Comparison of ENCODE assay signal across 23 cellular contexts in genomic region chr10:96242822-96243221, GRCh38. TPM values are rescaled to one million over a fixed set of nuclear protein-coding genes. Genes with fewer than 3 reads are reported as not detected.
DNase-seq lines count a peak whose midpoint lies in the region; ATAC-seq and TF ChIP-seq lines count a peak whose summit lies in the region.
"Had no signal": no experiment of that assay in that cellular context is flagged by ENCODE, and none has a peak within 500 bp of the region (broad histone marks: within the 10 kb centered on the region; RNA-seq: fewer than 3 reads in every experiment).

No MANE protein-coding gene starts in this region.

- no peak overlapping the region for H3K4me3 ChIP-seq in SU-DHL-6 (ENCODE audit: insufficient read depth, low read length, poor library complexity, severe bottlenecking)
- H3K4me3 ChIP-seq: MG63, SJCRH30 had no signal

- H3K27me3 Mint-ChIP-seq in stimulated activated naive CD8-positive, alpha-beta T cell treated with anti-CD3 and anti-CD28 coated beads, Interleukin-15, Interleukin-2, amounts not matched to agents 100 ng/mL and 50 ng/mL, for 24 hours, result no peaks in the 10 kb centered on the region
- H3K27me3 Mint-ChIP-seq in stimulated activated naive CD8-positive, alpha-beta T cell treated with anti-CD3 and anti-CD28 coated beads, Interleukin-15, amount 100 ng/mL, for 72 hours, result no peaks in the 10 kb centered on the region
- no peaks in the 10 kb centered on the region for H3K27me3 Mint-ChIP-seq in naive B cell

- H2AFZ ChIP-seq in SU-DHL-6 (ENCODE audit: low read depth, low read length, severe bottlenecking), result no peak overlapping the region

- no peak for TF ChIP-seq CTCF in SU-DHL-6 (IDR thresholded peaks at IDR 0.05; ENCODE audit: insufficient read depth, low read length, poor library complexity, severe bottlenecking)

- H3K9me2 ChIP-seq in SU-DHL-6 (replicated peaks; ENCODE audit: insufficient read depth, low read length), result no peaks in the 10 kb centered on the region

- no peaks in the 10 kb centered on the region for H4K20me1 ChIP-seq in SU-DHL-6 (ENCODE audit: low read depth, low read length)

- peaks cover 10% of the 10 kb centered on the region for H3K4me1 Mint-ChIP-seq in stimulated activated naive CD8-positive, alpha-beta T cell treated with anti-CD3 and anti-CD28 coated beads, Interleukin-15, Interleukin-2, amounts not matched to agents 100 ng/mL and 50 ng/mL, for 24 hours (ENCODE audit: low read depth)
- no peaks in the 10 kb centered on the region for H3K4me1 Mint-ChIP-seq in stimulated activated naive CD8-positive, alpha-beta T cell treated with anti-CD3 and anti-CD28 coated beads, Interleukin-15, amount 100 ng/mL, for 72 hours
- H3K4me1 Mint-ChIP-seq in naive B cell, result peaks cover 53 to 84% (median 61%) of the 10 kb centered on the region in 3 donors

- H3K27ac ChIP-seq in SU-DHL-6 (ENCODE audit: low read depth, low read length), result peak overlapping the region; percentile 90
- H3K27ac ChIP-seq: 22Rv1, HL-60, SJCRH30 had no signal

- H3K79me2 ChIP-seq in SU-DHL-6 (ENCODE audit: insufficient read depth, low read length), result peaks cover 66% of the 10 kb centered on the region

- DNase-seq in stimulated activated naive CD8-positive, alpha-beta T cell treated with anti-CD3 and anti-CD28 coated beads, Interleukin-15, amount 100 ng/mL, for 72 hours, result no peak
- no peak for DNase-seq in naive B cell
- no peak for DNase-seq in medulla oblongata (ENCODE audit: extremely low spot score)
- DNase-seq in occipital lobe (lab: John Stamatoyannopoulos, UW), result no peak
- DNase-seq: Caco-2; CD4-positive, alpha-beta T cell; DMS153; GF-D8; Kasumi-1; MG63; NCI-H1048; NCI-H1436; NCI-H1930; NCI-H345; NCI-H526; SJCRH30 had no signal

- H3K9me3 Mint-ChIP-seq in stimulated activated naive CD8-positive, alpha-beta T cell treated with anti-CD3 and anti-CD28 coated beads, Interleukin-15, Interleukin-2, amounts not matched to agents 100 ng/mL and 50 ng/mL, for 24 hours, result no peaks in the 10 kb centered on the region
- no peaks in the 10 kb centered on the region for H3K9me3 Mint-ChIP-seq in stimulated activated naive CD8-positive, alpha-beta T cell treated with anti-CD3 and anti-CD28 coated beads, Interleukin-15, amount 100 ng/mL, for 72 hours
- H3K9me3 Mint-ChIP-seq in naive B cell, result no peaks in the 10 kb centered on the region
- H3K9me3 Mint-ChIP-seq: CD4-positive, alpha-beta T cell had no signal

- H3K27me3 ChIP-seq in SU-DHL-6 (ENCODE audit: low read length), result no peaks in the 10 kb centered on the region
- H3K27me3 ChIP-seq: MG63, SJCRH30 had no signal

- peaks cover 26% of the 10 kb centered on the region for H3F3A ChIP-seq in SU-DHL-6 (ENCODE audit: insufficient read depth)

- H3K36me3 Mint-ChIP-seq in stimulated activated naive CD8-positive, alpha-beta T cell treated with anti-CD3 and anti-CD28 coated beads, Interleukin-15, Interleukin-2, amounts not matched to agents 100 ng/mL and 50 ng/mL, for 24 hours (ENCODE audit: low read depth), result no peaks in the 10 kb centered on the region
- H3K36me3 Mint-ChIP-seq in naive B cell, result peaks cover 39 to 50% of the 10 kb centered on the region in 2 donors

- H3K9ac ChIP-seq in SU-DHL-6 (ENCODE audit: low read length), result no peak overlapping the region

- H3K4me3 Mint-ChIP-seq in stimulated activated naive CD8-positive, alpha-beta T cell treated with anti-CD3 and anti-CD28 coated beads, Interleukin-15, Interleukin-2, amounts not matched to agents 100 ng/mL and 50 ng/mL, for 24 hours, result peak overlapping the region; percentile 6
- H3K4me3 Mint-ChIP-seq in stimulated activated naive CD8-positive, alpha-beta T cell treated with anti-CD3 and anti-CD28 coated beads, Interleukin-15, amount 100 ng/mL, for 72 hours, result no peak overlapping the region
- H3K4me3 Mint-ChIP-seq in naive B cell, result peak overlapping the region in 6 of 8 donors; percentile 41 to 73 (median 58)
- H3K4me3 Mint-ChIP-seq: CD4-positive, alpha-beta T cell had no signal

- no peak overlapping the region for H3K27ac Mint-ChIP-seq in stimulated activated naive CD8-positive, alpha-beta T cell treated with anti-CD3 and anti-CD28 coated beads, Interleukin-15, Interleukin-2, amounts not matched to agents 100 ng/mL and 50 ng/mL, for 24 hours
- no peak overlapping the region for H3K27ac Mint-ChIP-seq in stimulated activated naive CD8-positive, alpha-beta T cell treated with anti-CD3 and anti-CD28 coated beads, Interleukin-15, amount 100 ng/mL, for 72 hours
- H3K27ac Mint-ChIP-seq in naive B cell, result peak overlapping the region; percentile 80 to 97 (median 88)
- H3K27ac Mint-ChIP-seq: CD4-positive, alpha-beta T cell had no signal

- ATAC-seq in stimulated activated naive CD8-positive, alpha-beta T cell treated with anti-CD3 and anti-CD28 coated beads, Interleukin-15, amount 100 ng/mL, for 72 hours, result no peak
- no peak for ATAC-seq in naive B cell (ENCODE audit: low read depth in 2 of 2)
- ATAC-seq in HG03039 (IDR thresholded peaks at IDR 0.05; ENCODE audit: unreplicated experiment), result no peak
- ATAC-seq in HG03139 (IDR thresholded peaks at IDR 0.05; ENCODE audit: unreplicated experiment), result no peak

- H3K9me3 ChIP-seq in SU-DHL-6 (ENCODE audit: insufficient read depth, low read length), result no peaks in the 10 kb centered on the region
- H3K9me3 ChIP-seq: Caco-2, MG63, SJCRH30 had no signal

- peaks cover 44% of the 10 kb centered on the region for H3K36me3 ChIP-seq in SU-DHL-6 (ENCODE audit: low read length)
- H3K36me3 ChIP-seq: MG63, SJCRH30 had no signal

- H3K4me2 ChIP-seq in SU-DHL-6 (ENCODE audit: low read depth, low read length, poor library complexity, severe bottlenecking), result no peak overlapping the region

RNA-seq across cellular contexts. Expression of gene BLNK, which starts 28.5 kb away (rescaled TPM):
- polyA plus RNA-seq in naive B cell (ENCODE audit: low read depth in 6 of 6), result 100 to 1,000 TPM; 152 to 280 (median 196) TPM
- total RNA-seq in occipital lobe, result 0.78 TPM
- total RNA-seq: CD4-positive, alpha-beta T cell; HT1080; SJCRH30 had no signal

Comparison
In these comparisons a context has a peak if more than half of its experiments do, and no peak if none do; other contexts are left out.
1. H3K4me3 Mint-ChIP-seq: peak in stimulated activated naive CD8-positive, alpha-beta T cell treated with anti-CD3 and anti-CD28 coated beads, Interleukin-15, Interleukin-2, amounts not matched to agents 100 ng/mL and 50 ng/mL, for 24 hours (single experiment) and naive B cell (6 of 8); none in stimulated activated naive CD8-positive, alpha-beta T cell treated with anti-CD3 and anti-CD28 coated beads, Interleukin-15, amount 100 ng/mL, for 72 hours (0 of 2).
2. H3K27ac Mint-ChIP-seq: peak in naive B cell (6 of 6); none in stimulated activated naive CD8-positive, alpha-beta T cell treated with anti-CD3 and anti-CD28 coated beads, Interleukin-15, Interleukin-2, amounts not matched to agents 100 ng/mL and 50 ng/mL, for 24 hours (single experiment) and stimulated activated naive CD8-positive, alpha-beta T cell treated with anti-CD3 and anti-CD28 coated beads, Interleukin-15, amount 100 ng/mL, for 72 hours (0 of 2).